ENCODE assay signal across 28 cellular contexts in genomic region chr17:56587298-56587697, GRCh38. TPM values are rescaled to one million over a fixed set of nuclear protein-coding genes. Genes with fewer than 3 reads are reported as not detected.
"Had no signal": no experiment of that assay in that cellular context is flagged by ENCODE, and none has a peak within 500 bp of the region (broad histone marks: within the 10 kb centered on the region; RNA-seq: fewer than 3 reads in every experiment).

No MANE protein-coding gene starts in this region.

- H3K27me3 ChIP-seq: testis, thyroid gland, upper lobe of left lung, vagina had no signal

- H3K4me1 ChIP-seq: testis, upper lobe of right lung, uterus, vagina had no signal

- DNase-seq: stimulated activated CD4-positive, alpha-beta T cell treated with anti-CD3 and anti-CD28 coated beads, Interleukin-2, amount 100 ng/mL, for 48 hours; stimulated activated CD4-positive, alpha-beta T cell treated with anti-CD3 and anti-CD28 coated beads, Interleukin-4, amount 100 ng/mL, for 1 hour; stimulated activated CD4-positive, alpha-beta T cell treated with anti-CD3 and anti-CD28 coated beads, Interleukin-4, amount 100 ng/mL, for 24 hours; stimulated activated CD4-positive, alpha-beta T cell treated with anti-CD3 and anti-CD28 coated beads, Interleukin-4, amount 100 ng/mL, for 4 hours; stimulated activated CD8-positive, alpha-beta memory T cell treated with anti-CD3 and anti-CD28 coated beads, Interleukin-4, amount 100 ng/mL, for 48 hours; stimulated activated naive B cell treated with anti-CD40 and anti-IgM and Interleukin-4, amounts not matched to agents 10 μg/mL and 1 μg/mL and 100 μg/mL, for 72 hours; stimulated activated naive CD4-positive, alpha-beta T cell; stimulated activated naive CD4-positive, alpha-beta T cell treated with Interleukin-2 at 50 U/mL for 16 hours; stimulated activated naive CD8-positive, alpha-beta T cell treated with anti-CD3 and anti-CD28 coated beads, Interleukin-15, amount 100 ng/mL, for 72 hours; stimulated activated naive CD8-positive, alpha-beta T cell treated with anti-CD3 and anti-CD28 coated beads, Interleukin-15, Interleukin-2, amounts not matched to agents 100 U/mL and 50 U/mL, for 24 hours; stomach; substantia nigra; testis; thyroid gland; tibial artery; transverse colon; trophoblast cell; upper lobe of left lung; upper lobe of right lung; uterus had no signal

- H3K4me3 Mint-ChIP-seq: stimulated activated effector memory CD8-positive, alpha-beta T cell treated with anti-CD3 and anti-CD28 coated beads, Interleukin-12 subunit alpha, Interleukin-12 subunit beta, amount 100 ng/mL, for 72 hours; stimulated activated memory B cell treated with anti-CD40 and anti-IgM and Interleukin-4, amounts not matched to agents 10 μg/mL and 1 μg/mL and 100 μg/mL, for 72 hours; stimulated activated naive B cell treated with anti-CD40 and anti-IgM and Interleukin-4, amounts not matched to agents 10 μg/mL and 1 μg/mL and 100 μg/mL, for 72 hours; stimulated activated naive CD8-positive, alpha-beta T cell treated with anti-CD3 and anti-CD28 coated beads, Interleukin-15, amount 100 ng/mL, for 72 hours; stimulated activated naive CD8-positive, alpha-beta T cell treated with anti-CD3 and anti-CD28 coated beads, Interleukin-15, Interleukin-2, amounts not matched to agents 100 ng/mL and 50 ng/mL, for 24 hours; type B pancreatic cell had no signal

- H3K27ac Mint-ChIP-seq: stimulated activated effector memory CD8-positive, alpha-beta T cell treated with anti-CD3 and anti-CD28 coated beads, Interleukin-12 subunit alpha, Interleukin-12 subunit beta, amount 100 ng/mL, for 72 hours; stimulated activated memory B cell treated with anti-CD40 and anti-IgM and Interleukin-4, amounts not matched to agents 10 μg/mL and 1 μg/mL and 100 μg/mL, for 72 hours; stimulated activated naive B cell treated with anti-CD40 and anti-IgM and Interleukin-4, amounts not matched to agents 10 μg/mL and 1 μg/mL and 100 μg/mL, for 72 hours; stimulated activated naive CD8-positive, alpha-beta T cell treated with anti-CD3 and anti-CD28 coated beads, Interleukin-15, amount 100 ng/mL, for 72 hours; stimulated activated naive CD8-positive, alpha-beta T cell treated with anti-CD3 and anti-CD28 coated beads, Interleukin-15, Interleukin-2, amounts not matched to agents 100 ng/mL and 50 ng/mL, for 24 hours; type B pancreatic cell had no signal

- H3K9me3 ChIP-seq: stomach, suprapubic skin, testis, thoracic aorta, thyroid gland, tibial artery, tibial nerve, transverse colon, upper lobe of left lung, upper lobe of right lung, uterus, vagina had no signal

- ATAC-seq: stimulated activated effector memory CD8-positive, alpha-beta T cell treated with anti-CD3 and anti-CD28 coated beads, Interleukin-12 subunit alpha, Interleukin-12 subunit beta, amount 100 ng/mL, for 72 hours; stimulated activated memory B cell treated with anti-CD40 and anti-IgM and Interleukin-4, amounts not matched to agents 10 μg/mL and 1 μg/mL and 100 μg/mL, for 72 hours; stimulated activated naive B cell treated with anti-CD40 and anti-IgM and Interleukin-4, amounts not matched to agents 10 μg/mL and 1 μg/mL and 100 μg/mL, for 72 hours; stimulated activated naive CD8-positive, alpha-beta T cell treated with anti-CD3 and anti-CD28 coated beads, Interleukin-15, amount 100 ng/mL, for 72 hours; stimulated activated naive CD8-positive, alpha-beta T cell treated with anti-CD3 and anti-CD28 coated beads, Interleukin-15, Interleukin-2, amounts not matched to agents 100 U/mL and 50 U/mL, for 24 hours; upper lobe of right lung had no signal

- H3K27ac ChIP-seq: stomach, suprapubic skin, testis, thoracic aorta, thyroid gland, tibial artery, tibial nerve, transverse colon, upper lobe of left lung, upper lobe of right lung, uterus, vagina had no signal

- H3K36me3 ChIP-seq: stomach, suprapubic skin, thoracic aorta, thyroid gland, tibial artery, tibial nerve, transverse colon, upper lobe of left lung, upper lobe of right lung, uterus, vagina had no signal

- H3K4me3 ChIP-seq: stomach, suprapubic skin, testis, thoracic aorta, thyroid gland, tibial artery, tibial nerve, transverse colon, upper lobe of left lung, upper lobe of right lung, uterus, vagina had no signal

- H3K36me3 Mint-ChIP-seq: stimulated activated effector memory CD8-positive, alpha-beta T cell treated with anti-CD3 and anti-CD28 coated beads, Interleukin-12 subunit alpha, Interleukin-12 subunit beta, amount 100 ng/mL, for 72 hours; stimulated activated memory B cell treated with anti-CD40 and anti-IgM and Interleukin-4, amounts not matched to agents 10 μg/mL and 1 μg/mL and 100 μg/mL, for 72 hours; stimulated activated naive B cell treated with anti-CD40 and anti-IgM and Interleukin-4, amounts not matched to agents 10 μg/mL and 1 μg/mL and 100 μg/mL, for 72 hours; type B pancreatic cell had no signal

- H3K9me3 Mint-ChIP-seq: stimulated activated effector memory CD8-positive, alpha-beta T cell treated with anti-CD3 and anti-CD28 coated beads, Interleukin-12 subunit alpha, Interleukin-12 subunit beta, amount 100 ng/mL, for 72 hours; stimulated activated memory B cell treated with anti-CD40 and anti-IgM and Interleukin-4, amounts not matched to agents 10 μg/mL and 1 μg/mL and 100 μg/mL, for 72 hours; stimulated activated naive B cell treated with anti-CD40 and anti-IgM and Interleukin-4, amounts not matched to agents 10 μg/mL and 1 μg/mL and 100 μg/mL, for 72 hours; stimulated activated naive CD8-positive, alpha-beta T cell treated with anti-CD3 and anti-CD28 coated beads, Interleukin-15, amount 100 ng/mL, for 72 hours; stimulated activated naive CD8-positive, alpha-beta T cell treated with anti-CD3 and anti-CD28 coated beads, Interleukin-15, Interleukin-2, amounts not matched to agents 100 ng/mL and 50 ng/mL, for 24 hours; type B pancreatic cell had no signal

RNA-seq across cellular contexts. Expression of gene NOG, which starts 6.2 kb away (rescaled TPM):
- total RNA-seq: transverse colon had no signal
